In genomic region chr11:59891781-59892181, GRCh38 we compare ENCODE assay signal across 1 cellular context.
TF ChIP-seq lines count a peak whose summit lies in the region.

No MANE protein-coding gene starts in this region.

TF ChIP-seq in K562, 482 proteins besides CTCF, POLR2A, EP300 and RAD21 (continued from another document and continues in another):
- TF ChIP-seq CTBP1 (IDR thresholded peaks at IDR 0.05; ENCODE audit: borderline replicate concordance) (no peak), NFE2 (IDR thresholded peaks at IDR 0.05; ENCODE audit: low read depth) (peak; percentile 82), TAF7 (tag; IDR thresholded peaks at IDR 0.05) (no peak), ATF6 (CRISPR knock-in tag; IDR thresholded peaks at IDR 0.05) (no peak), LEF1 (IDR thresholded peaks at IDR 0.05) (no peak), ZNF764 (CRISPR knock-in tag; IDR thresholded peaks at IDR 0.05; ENCODE audit: low read depth) (no peak), ZNF12 (CRISPR knock-in tag; IDR thresholded peaks at IDR 0.05) (no peak), BCLAF1 (IDR thresholded peaks at IDR 0.05; ENCODE audit: borderline replicate concordance in 1 of 2, control insufficient read depth in 1 of 2, low read depth in 2 of 2, low read length in 1 of 2) (no peak), SETDB1 (IDR thresholded peaks at IDR 0.05; ENCODE audit: low read length) (no peak), ZNF41 (CRISPR knock-in tag; conservative IDR thresholded peaks at IDR 0.05) (no peak), MAZ (CRISPR knock-in tag; conservative IDR thresholded peaks at IDR 0.05 in 1 of 2, IDR thresholded peaks at IDR 0.05 in 1 of 2) (peak in 1 of 2 experiments; percentile 31; a peak in 1 of 4 replicates), VEZF1 (CRISPR knock-in tag; IDR thresholded peaks at IDR 0.05) (peak; percentile 9; the same call in 1 of the 2 replicates), SMAD4 (CRISPR knock-in tag; conservative IDR thresholded peaks at IDR 0.05) (0 out of 2 replicates have a peak, but pooled peaks have one; percentile 39), CEBPZ (IDR thresholded peaks at IDR 0.05; ENCODE audit: borderline replicate concordance, low read depth, low read length) (no peak), SLC30A9 (CRISPR knock-in tag; IDR thresholded peaks at IDR 0.05) (no peak), CREM (IDR thresholded peaks at IDR 0.05; ENCODE audit: low read depth) (peak; percentile 69), ZFPM2 (CRISPR knock-in tag; IDR thresholded peaks at IDR 0.05) (no peak), ZBTB8A (IDR thresholded peaks at IDR 0.05; ENCODE audit: partially characterized antibody) (no peak), ZNF609 (CRISPR knock-in tag; IDR thresholded peaks at IDR 0.05; ENCODE audit: borderline replicate concordance) (no peak), RFX7 (CRISPR knock-in tag; IDR thresholded peaks at IDR 0.05) (no peak), NRF1 (conservative IDR thresholded peaks at IDR 0.05 in 1 of 2, IDR thresholded peaks at IDR 0.05 in 1 of 2) (peak; percentile 56 to 60), SMC3 (conservative IDR thresholded peaks at IDR 0.05; ENCODE audit: insufficient read depth, low read depth, low read length) (no peak), MNT (conservative IDR thresholded peaks at IDR 0.05) (0 out of 4 replicates have a peak, but pooled peaks of 1 of the 2 experiments have one; percentile 25), ZNF512 (tag; IDR thresholded peaks at IDR 0.05) (no peak), HOXB6 (CRISPR knock-in tag; IDR thresholded peaks at IDR 0.05; ENCODE audit: borderline replicate concordance) (no peak), KAT8 (IDR thresholded peaks at IDR 0.05; ENCODE audit: low read depth) (no peak), CEBPG (CRISPR knock-in tag; IDR thresholded peaks at IDR 0.05) (no peak), CEBPG (tag; conservative IDR thresholded peaks at IDR 0.05 in 1 of 2, IDR thresholded peaks at IDR 0.05 in 1 of 2) (0 out of 4 replicates have a peak, but pooled peaks of 1 of the 2 experiments have one; percentile 17), ZNF830 (CRISPR knock-in tag; IDR thresholded peaks at IDR 0.05) (no peak), PKNOX1 (IDR thresholded peaks at IDR 0.05) (peak; percentile 59; the same call in 1 of the 2 replicates), ZNF316 (IDR thresholded peaks at IDR 0.05) (peak; percentile 69), MEIS2 (IDR thresholded peaks at IDR 0.05; ENCODE audit: partially characterized antibody) (peak; percentile 55), ZNF445 (CRISPR knock-in tag; IDR thresholded peaks at IDR 0.05; ENCODE audit: low read depth) (no peak), ZNF655 (CRISPR knock-in tag; IDR thresholded peaks at IDR 0.05) (no peak), MAFG (tag; conservative IDR thresholded peaks at IDR 0.05) (peak; percentile 77), HDAC1 (IDR thresholded peaks at IDR 0.05) (peak in 1 of 2 experiments; percentile 55; a peak in 1 of 4 replicates)
